In genomic region chr15:91966181-91966552, GRCh38 we compare ENCODE assay signal across 20 cellular contexts.
DNase-seq lines count a peak whose midpoint lies in the region; ATAC-seq, FAIRE-seq and TF ChIP-seq lines count a peak whose summit lies in the region.
"Had no signal": no experiment of that assay in that cellular context is flagged by ENCODE, and none has a peak within 500 bp of the region (broad histone marks: within the 10 kb centered on the region; RNA-seq: fewer than 3 reads in every experiment).

No MANE protein-coding gene starts in this region.

- H3K4ac ChIP-seq in trophoblast cell (ENCODE audit: low read depth, low read length): no peak overlapping the region

- H3K27ac ChIP-seq in adrenal gland: peak overlapping the region; percentile 8 to 84 (median 48)
- H3K27ac ChIP-seq in trophoblast cell (ENCODE audit: low read depth, low read length): no peak overlapping the region
- H3K27ac ChIP-seq: psoas muscle, VCaP had no signal

- H2AK5ac ChIP-seq in trophoblast cell (ENCODE audit: low read length): no peak overlapping the region

- no peak overlapping the region for H3K27ac Mint-ChIP-seq in activated CD4-positive, alpha-beta memory T cell treated with anti-CD3 and anti-CD28 coated beads for 36 hours
- H3K27ac Mint-ChIP-seq: activated CD4-positive, alpha-beta memory T cell treated with anti-CD3 and anti-CD28 coated beads, Interleukin-2, amount 10 ng/mL, durations not matched to agents 7 days and 5 days; activated naive CD4-positive, alpha-beta T cell treated with anti-CD3 and anti-CD28 coated beads, Interleukin-2, amount 10 ng/mL, durations not matched to agents 7 days and 5 days had no signal

- H3K4me3 ChIP-seq in adrenal gland (no peak overlapping the region), trophoblast cell (ENCODE audit: low read depth, low read length) (no peak overlapping the region)
- H3K4me3 ChIP-seq: psoas muscle had no signal

- peaks cover 39% of the 10 kb centered on the region for H3K4me1 Mint-ChIP-seq in activated CD4-positive, alpha-beta memory T cell treated with anti-CD3 and anti-CD28 coated beads for 36 hours (ENCODE audit: low read depth)

- H3K79me1 ChIP-seq in trophoblast cell (ENCODE audit: low read length): no peaks in the 10 kb centered on the region

- no peak overlapping the region for H2BK120ac ChIP-seq in trophoblast cell (ENCODE audit: insufficient read depth, low read length, poor library complexity)

- no peak for ATAC-seq in GM21529 (IDR thresholded peaks at IDR 0.05; ENCODE audit: unreplicated experiment)
- ATAC-seq: activated T-cell treated with anti-CD3 and anti-CD28 coated beads, Interleukin-2, amount 50 U/mL, for 4 hours; naive thymus-derived CD8-positive, alpha-beta T cell had no signal

- no peak overlapping the region for H4K12ac ChIP-seq in trophoblast cell (ENCODE audit: low read depth, low read length)

- WGBS in adrenal gland, 4 donors: 47 to 53% (median 48%) methylated on average over 5 to 7 of the region's 7 CpGs
- no CpG with 5 or more reads among the region's 7 CpGs for WGBS in trophoblast cell (ENCODE audit: extremely low coverage, insufficient coverage, insufficient read length)

- peaks cover 0 to 26% of the 10 kb centered on the region in 2 donors for H3K4me1 ChIP-seq in adrenal gland (replicated peaks in 1 of 2)
- no peaks in the 10 kb centered on the region for H3K4me1 ChIP-seq in trophoblast cell (ENCODE audit: control insufficient read depth in 1 of 2, insufficient read depth in 2 of 2, low read length in 2 of 2)

- CTCF ChIA-PET in activated CD4-positive, alpha-beta memory T cell treated with anti-CD3 and anti-CD28 coated beads for 36 hours (lab: Charles Lee): no interaction called here

- no peak overlapping the region for H3K18ac ChIP-seq in trophoblast cell (ENCODE audit: low read length)

- TF ChIP-seq POLR2A in H54 (IDR thresholded peaks at IDR 0.05; ENCODE audit: low read depth, low read length) (0 out of 2 replicates have a peak, but pooled peaks have one; percentile 11), adrenal gland (IDR thresholded peaks at IDR 0.05) (peak in 1 of 2 donors; percentile 52)

- H3K36me3 Mint-ChIP-seq in activated CD4-positive, alpha-beta memory T cell treated with anti-CD3 and anti-CD28 coated beads for 36 hours: no peaks in the 10 kb centered on the region

- no peak for DNase-seq in H54 (ENCODE audit: insufficient read length, low spot score)
- DNase-seq in adrenal gland: no peak
- peak; percentile 57 for DNase-seq in globus pallidus (ENCODE audit: low spot score)
- DNase-seq in superior temporal gyrus (ENCODE audit: extremely low spot score): peak; percentile 78
- no peak for DNase-seq in trophoblast cell
- DNase-seq in iPS-NIHi7 (ENCODE audit: extremely low spot score): no peak
- DNase-seq in activated CD4-positive, alpha-beta memory T cell treated with anti-CD3 and anti-CD28 coated beads for 36 hours: no peak
- DNase-seq: activated CD4-positive, alpha-beta memory T cell treated with anti-CD3 and anti-CD28 coated beads, Interleukin-2, amount 10 ng/mL, durations not matched to agents 7 days and 5 days; activated naive CD4-positive, alpha-beta T cell treated with anti-CD3 and anti-CD28 coated beads, Interleukin-2, amount 10 ng/mL, durations not matched to agents 7 days and 5 days; activated T-cell treated with anti-CD3 and anti-CD28 coated beads, Interleukin-2, amount 50 U/mL, for 4 hours; dermis blood vessel endothelial cell; erythroblast; naive thymus-derived CD8-positive, alpha-beta T cell; NCI-H1436; NCI-H2171 treated with DMSO at 0.1 percent for 48 hours; NCI-H774; stimulated activated naive CD4-positive, alpha-beta T cell treated with Interleukin-2 at 50 U/mL for 16 hours had no signal

- no peaks in the 10 kb centered on the region for H3K9me3 Mint-ChIP-seq in activated CD4-positive, alpha-beta memory T cell treated with anti-CD3 and anti-CD28 coated beads for 36 hours
- H3K9me3 Mint-ChIP-seq: activated T-cell treated with anti-CD3 and anti-CD28 coated beads, Interleukin-2, amount 50 U/mL, for 4 hours had no signal

- no peak overlapping the region for H3K4me3 Mint-ChIP-seq in activated CD4-positive, alpha-beta memory T cell treated with anti-CD3 and anti-CD28 coated beads for 36 hours
- H3K4me3 Mint-ChIP-seq: activated CD4-positive, alpha-beta memory T cell treated with anti-CD3 and anti-CD28 coated beads, Interleukin-2, amount 10 ng/mL, durations not matched to agents 7 days and 5 days; activated naive CD4-positive, alpha-beta T cell treated with anti-CD3 and anti-CD28 coated beads, Interleukin-2, amount 10 ng/mL, durations not matched to agents 7 days and 5 days; activated T-cell treated with anti-CD3 and anti-CD28 coated beads, Interleukin-2, amount 50 U/mL, for 4 hours; naive thymus-derived CD8-positive, alpha-beta T cell had no signal

- no peak overlapping the region for H2AFZ ChIP-seq in trophoblast cell (ENCODE audit: insufficient read depth, low read length, poor library complexity)

- H2BK5ac ChIP-seq in trophoblast cell (ENCODE audit: low read depth, low read length, poor library complexity): no peak overlapping the region

- H3K9ac ChIP-seq in trophoblast cell (ENCODE audit: low read length): no peak overlapping the region

- H3K27me3 Mint-ChIP-seq in activated CD4-positive, alpha-beta memory T cell treated with anti-CD3 and anti-CD28 coated beads for 36 hours: no peaks in the 10 kb centered on the region
- H3K27me3 Mint-ChIP-seq: activated CD4-positive, alpha-beta memory T cell treated with anti-CD3 and anti-CD28 coated beads, Interleukin-2, amount 10 ng/mL, durations not matched to agents 7 days and 5 days; activated naive CD4-positive, alpha-beta T cell treated with anti-CD3 and anti-CD28 coated beads, Interleukin-2, amount 10 ng/mL, durations not matched to agents 7 days and 5 days; naive thymus-derived CD8-positive, alpha-beta T cell had no signal

- FAIRE-seq in H54 (lab: Jason Lieb, UNC): no peak

- no peak overlapping the region for H3K14ac ChIP-seq in trophoblast cell (ENCODE audit: low read length)

- intact Hi-C loops in adrenal gland (cut with DNase I): no loop called here
- intact Hi-C loops in activated CD4-positive, alpha-beta memory T cell treated with anti-CD3 and anti-CD28 coated beads for 36 hours (cut with micrococcal nuclease): no loop called here

- H3K9me3 ChIP-seq in adrenal gland (replicated peaks in 1 of 3) (no peaks in the 10 kb centered on the region), trophoblast cell (ENCODE audit: insufficient read depth, low read depth, low read length) (peaks cover 3% of the 10 kb centered on the region)
- H3K9me3 ChIP-seq: psoas muscle had no signal

- H3K27me3 ChIP-seq in adrenal gland: no peaks in the 10 kb centered on the region
- no peaks in the 10 kb centered on the region for H3K27me3 ChIP-seq in trophoblast cell (ENCODE audit: insufficient read depth, low read length)

- no peak overlapping the region for H4K91ac ChIP-seq in trophoblast cell (ENCODE audit: low read depth, low read length)

- H3K36me3 ChIP-seq in adrenal gland (replicated peaks in 1 of 2) (no peaks in the 10 kb centered on the region), trophoblast cell (ENCODE audit: control insufficient read depth in 1 of 2, insufficient read depth in 2 of 2, low read length in 2 of 2) (no peaks in the 10 kb centered on the region)

- H3K23ac ChIP-seq in trophoblast cell (ENCODE audit: low read length): no peak overlapping the region

- H3K4me2 ChIP-seq in trophoblast cell (ENCODE audit: low read length): no peak overlapping the region

- no peaks in the 10 kb centered on the region for H3K79me2 ChIP-seq in trophoblast cell (ENCODE audit: control insufficient read depth, insufficient read depth, low read length, poor library complexity)

- POLR2A ChIA-PET in activated CD4-positive, alpha-beta memory T cell treated with anti-CD3 and anti-CD28 coated beads for 36 hours (lab: Charles Lee): no interaction called here

- TF ChIP-seq CTCF in adrenal gland (IDR thresholded peaks at IDR 0.05): no peak

- no peak overlapping the region for H2BK12ac ChIP-seq in trophoblast cell (ENCODE audit: low read length)

- H4K8ac ChIP-seq in trophoblast cell (ENCODE audit: low read depth, low read length): no peak overlapping the region

Comparison
In these comparisons a context has a peak if more than half of its experiments do, and no peak if none do; other contexts are left out.
1. DNase-seq: peak in globus pallidus (single experiment) and superior temporal gyrus (single experiment); none in H54 (single experiment), adrenal gland (0 of 7), trophoblast cell (0 of 2), iPS-NIHi7 (single experiment) and activated CD4-positive, alpha-beta memory T cell treated with anti-CD3 and anti-CD28 coated beads for 36 hours (single experiment).